ENCODE assay signal across 18 cellular contexts in genomic region chr22:23146842-23147205, GRCh38. TPM values are rescaled to one million over a fixed set of nuclear protein-coding genes. Genes with fewer than 3 reads are reported as not detected.
DNase-seq lines count a peak whose midpoint lies in the region; ATAC-seq and TF ChIP-seq lines count a peak whose summit lies in the region.
"Had no signal": no experiment of that assay in that cellular context is flagged by ENCODE, and none has a peak within 500 bp of the region (broad histone marks: within the 10 kb centered on the region; RNA-seq: fewer than 3 reads in every experiment).

No MANE protein-coding gene starts in this region.

- TF ChIP-seq EP300 in neural cell (conservative IDR thresholded peaks at IDR 0.05; ENCODE audit: poor library complexity, severe bottlenecking): no peak

- no peak overlapping the region for H3K9ac ChIP-seq in neural cell (ENCODE audit: low read length)

- H3K9me3 Mint-ChIP-seq in IgD-negative memory B cell: peaks cover 0 to 1% (median 0%) of the 10 kb centered on the region in 3 donors
- H3K9me3 Mint-ChIP-seq in effector memory CD8-positive, alpha-beta T cell: no peaks in the 10 kb centered on the region
- H3K9me3 Mint-ChIP-seq: activated T-helper 1 cell treated with anti-CD3 and anti-CD28 coated beads, Interleukin-12 subunit alpha, Interleukin-12 subunit beta, Interleukin-2, Interleukin-4 antibody, amounts not matched to agents 30 ng/mL and 10 ng/mL and 1 ng/mL, durations not matched to agents 14 hours and 24 hours and 36 hours; CD8-positive, alpha-beta T cell; endodermal cell had no signal

- peak overlapping the region; percentile 73 for H3K27ac ChIP-seq in 22Rv1
- H3K27ac ChIP-seq in neural cell (ENCODE audit: low read length): no peak overlapping the region

- H2AFZ ChIP-seq in neural cell (ENCODE audit: low read depth, low read length): no peak overlapping the region

- H3K9me3 ChIP-seq in neural cell (ENCODE audit: low read length): no peaks in the 10 kb centered on the region

- H3K4me2 ChIP-seq in neural cell (ENCODE audit: low read length): no peak overlapping the region

- peak overlapping the region in 1 of 4 donors; percentile 65 for H3K4me3 Mint-ChIP-seq in IgD-negative memory B cell
- peak overlapping the region in 1 of 2 donors; percentile 40 for H3K4me3 Mint-ChIP-seq in effector memory CD8-positive, alpha-beta T cell
- H3K4me3 Mint-ChIP-seq: activated T-helper 1 cell treated with anti-CD3 and anti-CD28 coated beads, Interleukin-12 subunit alpha, Interleukin-12 subunit beta, Interleukin-2, Interleukin-4 antibody, amounts not matched to agents 30 ng/mL and 10 ng/mL and 1 ng/mL, durations not matched to agents 14 hours and 24 hours and 36 hours; endodermal cell had no signal

- H3K36me3 Mint-ChIP-seq in IgD-negative memory B cell: peaks cover 3% of the 10 kb centered on the region
- peaks cover 41% of the 10 kb centered on the region for H3K36me3 Mint-ChIP-seq in effector memory CD8-positive, alpha-beta T cell (ENCODE audit: insufficient read depth)
- H3K36me3 Mint-ChIP-seq: CD8-positive, alpha-beta T cell had no signal

- H3K36me3 ChIP-seq in neural cell (ENCODE audit: insufficient read depth, low read length): no peaks in the 10 kb centered on the region

- peaks cover 5% of the 10 kb centered on the region for H3K79me2 ChIP-seq in neural cell (replicated peaks; ENCODE audit: insufficient read depth, low read length)

- TF ChIP-seq CTCF in 22Rv1 (IDR thresholded peaks at IDR 0.05) (no peak), neural cell (IDR thresholded peaks at IDR 0.05; ENCODE audit: poor library complexity, severe bottlenecking) (no peak)

- H3K4me3 ChIP-seq in neural cell (ENCODE audit: low read length): peak overlapping the region; percentile 91

- H3K27ac Mint-ChIP-seq in IgD-negative memory B cell: peak overlapping the region; percentile 67 to 97 (median 96)
- H3K27ac Mint-ChIP-seq in effector memory CD8-positive, alpha-beta T cell: peak overlapping the region; percentile 93 to 98
- H3K27ac Mint-ChIP-seq: activated T-helper 1 cell treated with anti-CD3 and anti-CD28 coated beads, Interleukin-12 subunit alpha, Interleukin-12 subunit beta, Interleukin-2, Interleukin-4 antibody, amounts not matched to agents 30 ng/mL and 10 ng/mL and 1 ng/mL, durations not matched to agents 14 hours and 24 hours and 36 hours; endodermal cell had no signal

- no peaks in the 10 kb centered on the region for H3K27me3 ChIP-seq in neural cell (ENCODE audit: insufficient read depth, low read depth, low read length)

- DNase-seq in effector memory CD8-positive, alpha-beta T cell: no peak
- no peak for DNase-seq in NCI-H2196 (lab: John Stamatoyannopoulos, UW; ENCODE audit: unreplicated experiment)
- no peak for DNase-seq in activated CD4-positive, alpha-beta T cell treated with anti-CD3 and anti-CD28 coated beads for 48 hours
- DNase-seq: ACHN; activated CD4-positive, CD25-positive, alpha-beta regulatory T cell; CD8-positive, alpha-beta T cell; central memory CD4-positive, alpha-beta T cell; endodermal cell; left cardiac atrium; NCI-H1694; stimulated activated naive CD4-positive, alpha-beta T cell treated with Interleukin-2 at 50 U/mL for 16 hours; T-helper 1 cell had no signal

- peaks cover 4% of the 10 kb centered on the region for H3F3A ChIP-seq in neural cell (ENCODE audit: insufficient read depth, low read length, poor library complexity, severe bottlenecking)

- H3K9me2 ChIP-seq in neural cell (ENCODE audit: insufficient read depth, low read length): no peaks in the 10 kb centered on the region

- no peaks in the 10 kb centered on the region for H3K27me3 Mint-ChIP-seq in IgD-negative memory B cell
- H3K27me3 Mint-ChIP-seq in effector memory CD8-positive, alpha-beta T cell: no peaks in the 10 kb centered on the region

- H3K4me1 Mint-ChIP-seq in IgD-negative memory B cell: peaks cover 22 to 43% (median 29%) of the 10 kb centered on the region in 3 donors
- H3K4me1 Mint-ChIP-seq in effector memory CD8-positive, alpha-beta T cell (ENCODE audit: low read depth in 2 of 2): peaks cover 28 to 36% of the 10 kb centered on the region in 2 donors

- no peaks in the 10 kb centered on the region for H4K20me1 ChIP-seq in neural cell (ENCODE audit: insufficient read depth)

- no peak for ATAC-seq in effector memory CD8-positive, alpha-beta T cell (replicated peaks)
- ATAC-seq in GM18868 (IDR thresholded peaks at IDR 0.05; ENCODE audit: unreplicated experiment): no peak
- ATAC-seq in HG03159 (IDR thresholded peaks at IDR 0.05; ENCODE audit: unreplicated experiment): no peak
- ATAC-seq: CD8-positive, alpha-beta T cell had no signal

- no peak for TF ChIP-seq RAD21 in neural cell (conservative IDR thresholded peaks at IDR 0.05)

TF ChIP-seq in neural cell, 6 proteins besides CTCF, POLR2A, EP300 and RAD21:
- no peak for TF ChIP-seq POLR2AphosphoS5 (IDR thresholded peaks at IDR 0.05)
- no peak for TF ChIP-seq TAF1 (IDR thresholded peaks at IDR 0.05; ENCODE audit: low read depth)
- TF ChIP-seq EZH2 (IDR thresholded peaks at IDR 0.05; ENCODE audit: borderline replicate concordance, insufficient read depth, low read length, poor library complexity, severe bottlenecking): no peak
- no peak for TF ChIP-seq REST (IDR thresholded peaks at IDR 0.05; ENCODE audit: borderline replicate concordance)
- TF ChIP-seq SMC3 (conservative IDR thresholded peaks at IDR 0.05; ENCODE audit: poor library complexity): no peak
- TF ChIP-seq MXI1 (conservative IDR thresholded peaks at IDR 0.05; ENCODE audit: poor library complexity, severe bottlenecking): no peak
TF ChIP-seq in neural cell: peak in this region for 0.

RNA-seq across cellular contexts. Expression of gene RAB36, which starts 1.5 kb away (rescaled TPM):
- polyA plus RNA-seq in IgD-negative memory B cell: 1.8 TPM
- 3.2 TPM in 2 replicates for polyA plus RNA-seq in neural cell
- 6.3 and 7.2 TPM in 2 replicates for polyA minus RNA-seq in neural cell

RNA-seq across cellular contexts. Expression of gene RSPH14, which starts 5.0 kb away (rescaled TPM):
- polyA plus RNA-seq in IgD-negative memory B cell: 0.39 TPM
- 2.8 and 4.3 TPM in 2 replicates for polyA plus RNA-seq in neural cell
- polyA minus RNA-seq in neural cell: 1.7 and 5.2 TPM in 2 replicates

RNA-seq across cellular contexts. Expression of gene BCR, which starts 33.5 kb away (rescaled TPM):
- polyA plus RNA-seq in IgD-negative memory B cell (5.9 TPM), neural cell (53.6 and 57.5 TPM in 2 replicates)
- 103 and 118 TPM in 2 replicates for polyA minus RNA-seq in neural cell
